ENCODE assay signal across 8 cellular contexts in the genomic region with DNA sequence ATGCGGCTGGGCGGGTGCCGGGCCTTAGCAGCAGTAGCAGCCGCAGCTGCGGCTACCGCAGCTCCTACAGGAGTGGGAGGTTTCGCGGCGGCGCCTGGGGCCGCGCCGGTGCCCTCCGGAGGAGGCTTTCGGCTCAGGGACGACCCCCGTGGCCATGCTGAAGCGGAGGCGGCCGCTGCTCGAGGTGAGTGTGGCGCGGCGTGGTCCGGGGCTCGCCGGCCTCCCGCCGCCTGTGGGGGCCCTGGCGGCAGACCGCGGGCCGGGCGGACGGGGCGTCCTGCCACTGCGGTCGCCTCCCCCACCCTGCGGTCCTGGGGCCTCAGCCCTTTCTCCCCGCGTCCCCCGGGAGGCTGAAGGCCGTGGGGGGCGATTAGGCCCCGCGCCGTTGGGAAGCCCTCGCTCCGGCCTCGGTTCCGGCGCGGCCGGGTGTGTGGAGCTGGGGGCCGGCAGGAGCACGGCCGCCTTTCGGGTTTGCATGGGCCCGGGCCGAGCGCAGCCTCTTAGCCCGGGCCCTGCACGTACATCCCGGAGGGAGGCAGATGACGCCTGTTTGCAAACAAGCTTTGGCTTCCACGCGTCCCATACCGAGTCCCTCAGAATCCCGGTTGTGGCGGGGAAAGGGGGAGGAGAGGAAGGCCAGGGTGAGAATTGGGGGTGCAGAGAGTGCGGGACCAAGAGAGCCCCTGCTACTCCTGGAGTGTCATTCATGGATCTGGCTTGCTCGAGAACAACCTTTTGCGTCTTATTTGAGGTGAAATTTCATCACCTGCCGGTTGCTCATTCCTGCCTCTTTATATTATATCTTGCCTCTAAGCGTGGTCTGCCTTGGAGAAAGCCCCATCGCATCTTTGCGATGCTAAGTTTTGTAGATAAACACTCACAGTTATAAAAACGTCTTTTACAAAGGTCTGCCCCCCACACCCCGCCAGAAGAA. TPM values are rescaled to one million over a fixed set of nuclear protein-coding genes. Genes with fewer than 3 reads are reported as not detected.
DNase-seq lines count a peak whose midpoint lies in the region; ATAC-seq lines count a peak whose summit lies in the region.

No MANE protein-coding gene starts in this region.

- CTCF ChIA-PET in activated CD4-positive, alpha-beta T cell treated with anti-CD3 and anti-CD28 coated beads, Interleukin-2, amount 10 ng/mL, durations not matched to agents 7 days and 5 days (lab: Charles Lee) = interaction anchor here (0.8 to 1.2 kb wide), 5 partner anchors 10 to 562 kb away, joined by 3 to 5 read pairs (median 3); no protein-coding TSS in a partner anchor

- no peaks in the 10 kb centered on the region for H3K9me3 Mint-ChIP-seq in activated CD4-positive, alpha-beta T cell treated with anti-CD3 and anti-CD28 coated beads, Interleukin-2, amount 10 ng/mL, durations not matched to agents 7 days and 5 days
- no peaks in the 10 kb centered on the region for H3K9me3 Mint-ChIP-seq in stimulated activated effector memory CD8-positive, alpha-beta T cell treated with anti-CD3 and anti-CD28 coated beads, Interleukin-12 subunit alpha, Interleukin-12 subunit beta, amount 100 ng/mL, for 72 hours

- H3K4me3 Mint-ChIP-seq in activated CD4-positive, alpha-beta T cell treated with anti-CD3 and anti-CD28 coated beads, Interleukin-2, amount 10 ng/mL, durations not matched to agents 7 days and 5 days = peak overlapping the region; percentile 79
- H3K4me3 Mint-ChIP-seq in stimulated activated effector memory CD8-positive, alpha-beta T cell treated with anti-CD3 and anti-CD28 coated beads, Interleukin-12 subunit alpha, Interleukin-12 subunit beta, amount 100 ng/mL, for 72 hours = peak overlapping the region; percentile 65

- peak; percentile 38 for ATAC-seq in HG02763 (IDR thresholded peaks at IDR 0.05; ENCODE audit: unreplicated experiment)
- peak; percentile 50 for ATAC-seq in stimulated activated effector memory CD8-positive, alpha-beta T cell treated with anti-CD3 and anti-CD28 coated beads, Interleukin-12 subunit alpha, Interleukin-12 subunit beta, amount 100 ng/mL, for 72 hours

- peak overlapping the region; percentile 80 for H3K27ac Mint-ChIP-seq in activated CD4-positive, alpha-beta T cell treated with anti-CD3 and anti-CD28 coated beads, Interleukin-2, amount 10 ng/mL, durations not matched to agents 7 days and 5 days
- no peak overlapping the region for H3K27ac Mint-ChIP-seq in stimulated activated effector memory CD8-positive, alpha-beta T cell treated with anti-CD3 and anti-CD28 coated beads, Interleukin-12 subunit alpha, Interleukin-12 subunit beta, amount 100 ng/mL, for 72 hours

- no peaks in the 10 kb centered on the region for H3K36me3 Mint-ChIP-seq in activated CD4-positive, alpha-beta T cell treated with anti-CD3 and anti-CD28 coated beads, Interleukin-2, amount 10 ng/mL, durations not matched to agents 7 days and 5 days (ENCODE audit: low read depth)
- peaks cover 15% of the 10 kb centered on the region for H3K36me3 Mint-ChIP-seq in stimulated activated effector memory CD8-positive, alpha-beta T cell treated with anti-CD3 and anti-CD28 coated beads, Interleukin-12 subunit alpha, Interleukin-12 subunit beta, amount 100 ng/mL, for 72 hours

- peaks cover 34% of the 10 kb centered on the region for H3K27me3 Mint-ChIP-seq in activated CD4-positive, alpha-beta T cell treated with anti-CD3 and anti-CD28 coated beads, Interleukin-2, amount 10 ng/mL, durations not matched to agents 7 days and 5 days

- H3K4me1 Mint-ChIP-seq in activated CD4-positive, alpha-beta T cell treated with anti-CD3 and anti-CD28 coated beads, Interleukin-2, amount 10 ng/mL, durations not matched to agents 7 days and 5 days = peaks cover 33% of the 10 kb centered on the region
- H3K4me1 Mint-ChIP-seq in stimulated activated effector memory CD8-positive, alpha-beta T cell treated with anti-CD3 and anti-CD28 coated beads, Interleukin-12 subunit alpha, Interleukin-12 subunit beta, amount 100 ng/mL, for 72 hours = peaks cover 36% of the 10 kb centered on the region

- DNase-seq in NCI-H82 (lab: John Stamatoyannopoulos, UW) = peak; percentile 79
- DNase-seq in NCI-H82 treated with DMSO at 0.1 percent for 48 hours (lab: John Stamatoyannopoulos, UW; ENCODE audit: unreplicated experiment) = no peak
- peak; percentile 29 for DNase-seq in NCI-H1694 treated with DMSO at 0.1 percent for 48 hours (lab: John Stamatoyannopoulos, UW)
- peak; percentile 16 for DNase-seq in activated CD4-positive, alpha-beta T cell treated with anti-CD3 and anti-CD28 coated beads, Interleukin-2, amount 10 ng/mL, durations not matched to agents 7 days and 5 days
- DNase-seq in effector CD8-positive, alpha-beta T cell (lab: John Stamatoyannopoulos, UW) = peak; percentile 25
- peak; percentile 43 for DNase-seq in medulla oblongata (ENCODE audit: extremely low spot score)
- DNase-seq in stimulated activated effector memory CD8-positive, alpha-beta T cell treated with anti-CD3 and anti-CD28 coated beads, Interleukin-12 subunit alpha, Interleukin-12 subunit beta, amount 100 ng/mL, for 72 hours (ENCODE audit: low spot score in 2 of 2) = peak in 1 of 2 donors; percentile 73

- POLR2A ChIA-PET in activated CD4-positive, alpha-beta T cell treated with anti-CD3 and anti-CD28 coated beads, Interleukin-2, amount 10 ng/mL, durations not matched to agents 7 days and 5 days (lab: Charles Lee) = no interaction called here

RNA-seq across cellular contexts. Expression of gene ZFYVE9, which starts 0.6 kb away (rescaled TPM):
- total RNA-seq in activated CD4-positive, alpha-beta T cell treated with anti-CD3 and anti-CD28 coated beads, Interleukin-2, amount 10 ng/mL, durations not matched to agents 7 days and 5 days = 1 to 10 TPM; 1.5 to 1.6 TPM
